In genomic region chr10:28970231-28970630, GRCh38 we compare ENCODE assay signal across 19 cellular contexts.
"Had no signal": no experiment of that assay in that cellular context is flagged by ENCODE, and none has a peak within 500 bp of the region (broad histone marks: within the 10 kb centered on the region; RNA-seq: fewer than 3 reads in every experiment).

No MANE protein-coding gene starts in this region.

- ATAC-seq: activated CD4-positive, CD25-positive, alpha-beta regulatory T cell treated with anti-CD3 and anti-CD28 coated beads, Interleukin-2, amount 50 U/mL, for 24 hours; lower lobe of right lung; naive thymus-derived CD4-positive, alpha-beta T cell; right lobe of liver; stimulated activated naive B cell treated with anti-CD40 and anti-IgM and Interleukin-4, amounts not matched to agents 10 μg/mL and 1 μg/mL and 100 μg/mL, for 72 hours; T-helper 17 cell had no signal

- H3K4me3 ChIP-seq: ascending aorta, esophagus muscularis mucosa, lower lobe of right lung, prostate gland, right lobe of liver, tibial nerve, vagina had no signal

- H3K27me3 ChIP-seq: ascending aorta, esophagus muscularis mucosa, right lobe of liver, tibial nerve, vagina had no signal

- H3K36me3 ChIP-seq: ascending aorta, esophagus muscularis mucosa, lower lobe of right lung, neutrophil, prostate gland, right lobe of liver, tibial nerve, vagina had no signal

- DNase-seq: activated CD4-positive, alpha-beta T cell treated with anti-CD3 and anti-CD28 coated beads, Interleukin-2, amount 50 U/mL, for 48 hours; activated gamma-delta T cell; activated naive CD8-positive, alpha-beta T cell treated with anti-CD3 and anti-CD28 coated beads for 36 hours; activated T-cell treated with anti-CD3 and anti-CD28 coated beads, Interleukin-2, amount 50 U/mL, for 48 hours; central memory CD4-positive, alpha-beta T cell; hypothalamus; lower lobe of right lung; naive thymus-derived CD4-positive, alpha-beta T cell; right lobe of liver; stimulated activated CD4-positive, alpha-beta T cell treated with anti-CD3 and anti-CD28 coated beads, Interleukin-2, amount 100 ng/mL, for 24 hours; stimulated activated naive B cell treated with anti-CD40 and anti-IgM and Interleukin-4, amounts not matched to agents 10 μg/mL and 1 μg/mL and 100 μg/mL, for 72 hours; T-helper 17 cell had no signal

- H3K9me3 ChIP-seq: ascending aorta, esophagus muscularis mucosa, lower lobe of right lung, neutrophil, prostate gland, right lobe of liver, tibial nerve, vagina had no signal

- H3K4me1 ChIP-seq: ascending aorta, esophagus muscularis mucosa, lower lobe of right lung, prostate gland, right lobe of liver, tibial nerve had no signal

- H3K27ac ChIP-seq: ascending aorta, esophagus muscularis mucosa, lower lobe of right lung, neutrophil, prostate gland, right lobe of liver, tibial nerve, vagina had no signal
